9 cellular contexts compared by ENCODE assay signal in the genomic region with DNA sequence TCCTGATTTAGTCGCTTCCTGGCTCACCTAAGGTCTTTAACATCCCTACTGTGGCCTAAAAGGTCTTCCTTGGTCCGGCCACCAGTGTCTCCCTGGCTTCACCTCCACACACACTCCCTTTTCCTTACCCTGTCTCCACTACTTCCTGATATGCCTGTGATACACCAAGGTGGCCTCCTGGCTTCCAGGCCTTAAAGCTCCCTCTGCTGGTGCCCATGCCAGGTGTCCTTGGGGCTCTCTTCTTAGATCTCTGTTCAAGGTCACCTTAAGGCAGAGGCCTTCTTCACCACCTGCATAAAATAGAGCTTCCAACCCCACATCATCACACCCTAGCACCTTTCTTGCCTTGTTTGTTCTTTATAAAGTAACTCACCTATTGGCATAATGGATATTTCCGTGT.
DNase-seq lines count a peak whose midpoint lies in the region; ATAC-seq and TF ChIP-seq lines count a peak whose summit lies in the region.
"Had no signal": no experiment of that assay in that cellular context is flagged by ENCODE, and none has a peak within 500 bp of the region (broad histone marks: within the 10 kb centered on the region; RNA-seq: fewer than 3 reads in every experiment).

No MANE protein-coding gene starts in this region.

- no peaks in the 10 kb centered on the region for H4K20me1 ChIP-seq in neural cell (ENCODE audit: insufficient read depth)

- no peaks in the 10 kb centered on the region for H3K79me2 ChIP-seq in neural cell (replicated peaks; ENCODE audit: insufficient read depth, low read length)

- H3K4me1 Mint-ChIP-seq in CD8-positive, alpha-beta memory T cell = no peaks in the 10 kb centered on the region

- H3K9me3 Mint-ChIP-seq in CD8-positive, alpha-beta memory T cell = peaks cover 0 to 12% (median 0%) of the 10 kb centered on the region in 5 donors

- POLR2A ChIA-PET in CD8-positive, alpha-beta memory T cell (lab: Charles Lee) = no interaction called here

- no peaks in the 10 kb centered on the region for H3K36me3 Mint-ChIP-seq in CD8-positive, alpha-beta memory T cell

- H3K9me3 ChIP-seq in neural cell (ENCODE audit: low read length) = no peaks in the 10 kb centered on the region
- H3K9me3 ChIP-seq in CD8-positive, alpha-beta memory T cell (ENCODE audit: low read length) = no peaks in the 10 kb centered on the region

- no peak overlapping the region for H3K9ac ChIP-seq in neural cell (ENCODE audit: low read length)

- H3K4me2 ChIP-seq in neural cell (ENCODE audit: low read length) = no peak overlapping the region

- no peak overlapping the region for H2AFZ ChIP-seq in neural cell (ENCODE audit: low read depth, low read length)

- TF ChIP-seq RAD21 in neural cell (conservative IDR thresholded peaks at IDR 0.05) = no peak

- CTCF ChIA-PET in CD8-positive, alpha-beta memory T cell (lab: Charles Lee) = no interaction called here

- H3K27ac Mint-ChIP-seq in CD8-positive, alpha-beta memory T cell = no peak overlapping the region

- H3K4me3 ChIP-seq in neural cell (ENCODE audit: low read length) = no peak overlapping the region
- no peak overlapping the region for H3K4me3 ChIP-seq in CD8-positive, alpha-beta memory T cell (ENCODE audit: low read length)

- no peaks in the 10 kb centered on the region for H3K27me3 Mint-ChIP-seq in CD8-positive, alpha-beta memory T cell

- no peak overlapping the region for H3K27ac ChIP-seq in neural cell (ENCODE audit: low read length)
- H3K27ac ChIP-seq in CD8-positive, alpha-beta memory T cell (ENCODE audit: low read depth, low read length) = no peak overlapping the region

- no peaks in the 10 kb centered on the region for H3K27me3 ChIP-seq in neural cell (ENCODE audit: insufficient read depth, low read depth, low read length)
- H3K27me3 ChIP-seq in CD8-positive, alpha-beta memory T cell (ENCODE audit: insufficient read depth, low read length, poor library complexity, severe bottlenecking) = no peaks in the 10 kb centered on the region

- no peak for TF ChIP-seq EP300 in neural cell (conservative IDR thresholded peaks at IDR 0.05; ENCODE audit: poor library complexity, severe bottlenecking)

- no peak overlapping the region for H3K4me3 Mint-ChIP-seq in CD8-positive, alpha-beta memory T cell

- H3K9me2 ChIP-seq in neural cell (ENCODE audit: insufficient read depth, low read length) = no peaks in the 10 kb centered on the region

- ATAC-seq in GM18502 (IDR thresholded peaks at IDR 0.05; ENCODE audit: poor library complexity, unreplicated experiment) = no peak
- ATAC-seq in GM21576 (IDR thresholded peaks at IDR 0.05; ENCODE audit: unreplicated experiment) = no peak

- H3K4me1 ChIP-seq in CD8-positive, alpha-beta memory T cell (ENCODE audit: insufficient read depth, low read length) = no peaks in the 10 kb centered on the region

- no peaks in the 10 kb centered on the region for H3K36me3 ChIP-seq in neural cell (ENCODE audit: insufficient read depth, low read length)
- H3K36me3 ChIP-seq in CD8-positive, alpha-beta memory T cell (ENCODE audit: insufficient read depth, low read length) = no peaks in the 10 kb centered on the region

- peak; percentile 10 for TF ChIP-seq CTCF in neural cell (IDR thresholded peaks at IDR 0.05; ENCODE audit: poor library complexity, severe bottlenecking)

- DNase-seq in DMS 273 (lab: John Stamatoyannopoulos, UW; ENCODE audit: unreplicated experiment) (peak; percentile 2), DMS 273 treated with DMSO at 0.1 percent for 48 hours (lab: John Stamatoyannopoulos, UW) (no peak), NCI-H146 treated with DMSO at 0.1 percent for 48 hours (lab: John Stamatoyannopoulos, UW; ENCODE audit: unreplicated experiment) (peak; percentile 58), amniotic epithelial cell (ENCODE audit: low read depth) (peak; percentile 3)
- no peak for DNase-seq in CD8-positive, alpha-beta memory T cell
- DNase-seq: 8988T had no signal

- no peaks in the 10 kb centered on the region for H3F3A ChIP-seq in neural cell (ENCODE audit: insufficient read depth, low read length, poor library complexity, severe bottlenecking)

TF ChIP-seq in neural cell, 6 proteins besides CTCF, POLR2A, EP300 and RAD21:
- no peak for TF ChIP-seq TAF1 (IDR thresholded peaks at IDR 0.05; ENCODE audit: low read depth)
- TF ChIP-seq EZH2 (IDR thresholded peaks at IDR 0.05; ENCODE audit: borderline replicate concordance, insufficient read depth, low read length, poor library complexity, severe bottlenecking) = no peak
- TF ChIP-seq, protein P1, sequence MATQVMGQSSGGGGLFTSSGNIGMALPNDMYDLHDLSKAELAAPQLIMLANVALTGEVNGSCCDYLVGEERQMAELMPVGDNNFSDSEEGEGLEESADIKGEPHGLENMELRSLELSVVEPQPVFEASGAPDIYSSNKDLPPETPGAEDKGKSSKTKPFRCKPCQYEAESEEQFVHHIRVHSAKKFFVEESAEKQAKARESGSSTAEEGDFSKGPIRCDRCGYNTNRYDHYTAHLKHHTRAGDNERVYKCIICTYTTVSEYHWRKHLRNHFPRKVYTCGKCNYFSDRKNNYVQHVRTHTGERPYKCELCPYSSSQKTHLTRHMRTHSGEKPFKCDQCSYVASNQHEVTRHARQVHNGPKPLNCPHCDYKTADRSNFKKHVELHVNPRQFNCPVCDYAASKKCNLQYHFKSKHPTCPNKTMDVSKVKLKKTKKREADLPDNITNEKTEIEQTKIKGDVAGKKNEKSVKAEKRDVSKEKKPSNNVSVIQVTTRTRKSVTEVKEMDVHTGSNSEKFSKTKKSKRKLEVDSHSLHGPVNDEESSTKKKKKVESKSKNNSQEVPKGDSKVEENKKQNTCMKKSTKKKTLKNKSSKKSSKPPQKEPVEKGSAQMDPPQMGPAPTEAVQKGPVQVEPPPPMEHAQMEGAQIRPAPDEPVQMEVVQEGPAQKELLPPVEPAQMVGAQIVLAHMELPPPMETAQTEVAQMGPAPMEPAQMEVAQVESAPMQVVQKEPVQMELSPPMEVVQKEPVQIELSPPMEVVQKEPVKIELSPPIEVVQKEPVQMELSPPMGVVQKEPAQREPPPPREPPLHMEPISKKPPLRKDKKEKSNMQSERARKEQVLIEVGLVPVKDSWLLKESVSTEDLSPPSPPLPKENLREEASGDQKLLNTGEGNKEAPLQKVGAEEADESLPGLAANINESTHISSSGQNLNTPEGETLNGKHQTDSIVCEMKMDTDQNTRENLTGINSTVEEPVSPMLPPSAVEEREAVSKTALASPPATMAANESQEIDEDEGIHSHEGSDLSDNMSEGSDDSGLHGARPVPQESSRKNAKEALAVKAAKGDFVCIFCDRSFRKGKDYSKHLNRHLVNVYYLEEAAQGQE (IDR thresholded peaks at IDR 0.05; ENCODE audit: borderline replicate concordance) = no peak
- no peak for TF ChIP-seq MXI1 (conservative IDR thresholded peaks at IDR 0.05; ENCODE audit: poor library complexity, severe bottlenecking)
- TF ChIP-seq SMC3 (conservative IDR thresholded peaks at IDR 0.05; ENCODE audit: poor library complexity) = no peak
- TF ChIP-seq POLR2AphosphoS5 (IDR thresholded peaks at IDR 0.05) = no peak

Comparison
In these comparisons a context has a peak if more than half of its experiments do, and no peak if none do; other contexts are left out.
1. DNase-seq: peak in DMS 273 (single experiment), NCI-H146 treated with DMSO at 0.1 percent for 48 hours (single experiment) and amniotic epithelial cell (single experiment); none in DMS 273 treated with DMSO at 0.1 percent for 48 hours (single experiment) and CD8-positive, alpha-beta memory T cell (0 of 5).